ENCODE assay signal across 37 cellular contexts in the genomic region with DNA sequence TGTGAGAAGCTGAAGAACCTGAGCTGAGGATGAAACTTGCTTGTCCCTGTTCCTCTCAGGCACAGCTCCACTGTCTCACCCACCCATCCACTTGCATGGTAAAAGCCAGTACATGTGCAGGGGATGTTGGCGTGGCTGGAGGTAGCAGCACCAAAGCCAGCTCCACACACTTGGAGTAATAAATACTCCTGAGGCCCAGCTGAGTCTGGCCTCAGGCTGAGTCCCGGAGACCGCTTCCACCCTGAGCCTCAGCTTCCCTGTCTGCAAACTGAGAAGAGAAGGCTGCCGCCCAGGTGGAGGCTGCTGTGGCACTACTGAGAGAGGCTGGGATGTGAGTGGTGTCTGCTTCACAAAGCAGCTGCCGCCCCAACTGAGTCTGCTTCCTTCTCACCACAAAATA. TPM values are rescaled to one million over a fixed set of nuclear protein-coding genes. Genes with fewer than 3 reads are reported as not detected.
"Had no signal": no experiment of that assay in that cellular context is flagged by ENCODE, and none has a peak within 500 bp of the region (broad histone marks: within the 10 kb centered on the region; RNA-seq: fewer than 3 reads in every experiment).

No MANE protein-coding gene starts in this region.

- H3K27ac Mint-ChIP-seq: activated B cell treated with CpG ODN at 0.5 μM for 24 hours; activated CD4-positive, alpha-beta memory T cell treated with anti-CD3 and anti-CD28 coated beads for 36 hours; activated CD4-positive, alpha-beta T cell treated with anti-CD3 and anti-CD28 coated beads, Interleukin-2, amount 10 ng/mL, durations not matched to agents 24 days and 14 days; activated naive CD4-positive, alpha-beta T cell treated with anti-CD3 and anti-CD28 coated beads for 36 hours; activated naive CD8-positive, alpha-beta T cell treated with anti-CD3 and anti-CD28 coated beads for 36 hours; activated T-cell treated with anti-CD3 and anti-CD28 coated beads, Interleukin-2, amount 50 U/mL, for 72 hours; activated T-helper 1 cell treated with anti-CD3 and anti-CD28 coated beads, Interleukin-12 subunit alpha, Interleukin-12 subunit beta, Interleukin-2, Interleukin-4 antibody, amounts not matched to agents 30 ng/mL and 10 ng/mL and 1 ng/mL, durations not matched to agents 14 hours and 24 hours and 36 hours; activated T-helper 17 cell treated with anti-CD3 and anti-CD28 coated beads, Interleukin-2, amount 50 U/mL, for 72 hours; T-helper 1 cell treated with Interleukin-12 subunit alpha and Interleukin-12 subunit beta and Interleukin-4 antibody, amounts not matched to agents 30 μg/mL and 1 μg/mL, for 36 hours; T-helper 2 cell treated with Interferon-gamma antibody and Interleukin-4, amounts not matched to agents 5 μg/mL and 100 μg/mL, for 36 hours had no signal

- DNase-seq: activated B cell treated with CpG ODN at 0.5 μM for 24 hours; activated CD4-positive, alpha-beta memory T cell treated with anti-CD3 and anti-CD28 coated beads for 36 hours; activated CD4-positive, alpha-beta T cell treated with anti-CD3 and anti-CD28 coated beads for 4 hours; activated CD4-positive, alpha-beta T cell treated with anti-CD3 and anti-CD28 coated beads, Interleukin-2, amount 10 ng/mL, durations not matched to agents 24 days and 14 days; activated CD4-positive, alpha-beta T cell treated with anti-CD3 and anti-CD28 coated beads, Interleukin-2, amount 50 U/mL, for 1 hour; activated CD4-positive, alpha-beta T cell treated with anti-CD3 and anti-CD28 coated beads, Interleukin-2, amount 50 U/mL, for 4 hours; activated CD4-positive, CD25-positive, alpha-beta regulatory T cell treated with anti-CD3 and anti-CD28 coated beads, Interleukin-2, amount 50 U/mL, for 72 hours; activated CD8-positive, alpha-beta memory T cell treated with anti-CD3 and anti-CD28 coated beads, Interleukin-2, amount 50 U/mL, for 4 hours; activated effector memory CD4-positive, alpha-beta T cell treated with anti-CD3 and anti-CD28 coated beads, Interleukin-2, amount 50 U/mL, for 16 hours; activated gamma-delta T cell treated with Interleukin-2 at 50 U/mL for 16 hours; activated naive CD4-positive, alpha-beta T cell; activated naive CD4-positive, alpha-beta T cell treated with anti-CD3 and anti-CD28 coated beads for 36 hours; activated naive CD4-positive, alpha-beta T cell treated with anti-CD3 and anti-CD28 coated beads, Interleukin-2, amount 50 U/mL, for 16 hours; activated naive CD8-positive, alpha-beta T cell treated with anti-CD3 and anti-CD28 coated beads for 36 hours; activated T-cell treated with anti-CD3 and anti-CD28 coated beads for 4 hours; activated T-cell treated with anti-CD3 and anti-CD28 coated beads, Interleukin-2, amount 50 U/mL, for 1 hour; activated T-cell treated with anti-CD3 and anti-CD28 coated beads, Interleukin-2, amount 50 U/mL, for 4 hours; activated T-cell treated with anti-CD3 and anti-CD28 coated beads, Interleukin-2, amount 50 U/mL, for 72 hours; adrenal gland; amniotic stem cell; anterior cingulate cortex; brain microvascular endothelial cell; central memory CD4-positive, alpha-beta T cell; SW 1271; T-helper 1 cell; T-helper 2 cell; T-helper 9 cell had no signal

- H3K4me3 Mint-ChIP-seq: activated B cell treated with CpG ODN at 0.5 μM for 24 hours; activated CD4-positive, alpha-beta memory T cell treated with anti-CD3 and anti-CD28 coated beads for 36 hours; activated CD4-positive, alpha-beta T cell treated with anti-CD3 and anti-CD28 coated beads, Interleukin-2, amount 10 ng/mL, durations not matched to agents 24 days and 14 days; activated naive CD4-positive, alpha-beta T cell treated with anti-CD3 and anti-CD28 coated beads for 36 hours; activated naive CD8-positive, alpha-beta T cell treated with anti-CD3 and anti-CD28 coated beads for 36 hours; activated T-cell treated with anti-CD3 and anti-CD28 coated beads, Interleukin-2, amount 50 U/mL, for 4 hours; activated T-cell treated with anti-CD3 and anti-CD28 coated beads, Interleukin-2, amount 50 U/mL, for 72 hours; activated T-helper 1 cell treated with anti-CD3 and anti-CD28 coated beads, Interleukin-12 subunit alpha, Interleukin-12 subunit beta, Interleukin-2, Interleukin-4 antibody, amounts not matched to agents 30 ng/mL and 10 ng/mL and 1 ng/mL, durations not matched to agents 14 hours and 24 hours and 36 hours; activated T-helper 17 cell treated with anti-CD3 and anti-CD28 coated beads, Interleukin-2, amount 50 U/mL, for 72 hours; T-helper 1 cell treated with Interleukin-12 subunit alpha and Interleukin-12 subunit beta and Interleukin-4 antibody, amounts not matched to agents 30 μg/mL and 1 μg/mL, for 36 hours; T-helper 2 cell treated with Interferon-gamma antibody and Interleukin-4, amounts not matched to agents 5 μg/mL and 100 μg/mL, for 36 hours had no signal

- H3K4me1 Mint-ChIP-seq: activated B cell treated with CpG ODN at 0.5 μM for 24 hours; activated CD4-positive, alpha-beta T cell treated with anti-CD3 and anti-CD28 coated beads, Interleukin-2, amount 10 ng/mL, durations not matched to agents 24 days and 14 days; activated T-helper 17 cell treated with anti-CD3 and anti-CD28 coated beads, Interleukin-2, amount 50 U/mL, for 72 hours had no signal

- ATAC-seq: activated naive CD4-positive, alpha-beta T cell treated with anti-CD3 and anti-CD28 coated beads, Interleukin-2, amount 50 U/mL, for 72 hours; activated T-cell treated with anti-CD3 and anti-CD28 coated beads, Interleukin-2, amount 50 U/mL, for 72 hours; activated T-helper 17 cell treated with anti-CD3 and anti-CD28 coated beads, Interleukin-2, amount 50 U/mL, for 72 hours had no signal

- H3K9me3 Mint-ChIP-seq: activated B cell treated with CpG ODN at 0.5 μM for 24 hours; activated CD4-positive, alpha-beta memory T cell treated with anti-CD3 and anti-CD28 coated beads for 36 hours; activated CD4-positive, alpha-beta T cell treated with anti-CD3 and anti-CD28 coated beads, Interleukin-2, amount 10 ng/mL, durations not matched to agents 24 days and 14 days; activated naive CD4-positive, alpha-beta T cell treated with anti-CD3 and anti-CD28 coated beads for 36 hours; activated naive CD4-positive, alpha-beta T cell treated with anti-CD3 and anti-CD28 coated beads, Interleukin-2, amount 50 U/mL, for 72 hours; activated naive CD8-positive, alpha-beta T cell treated with anti-CD3 and anti-CD28 coated beads for 36 hours; activated T-cell treated with anti-CD3 and anti-CD28 coated beads, Interleukin-2, amount 50 U/mL, for 4 hours; activated T-cell treated with anti-CD3 and anti-CD28 coated beads, Interleukin-2, amount 50 U/mL, for 72 hours; activated T-helper 1 cell treated with anti-CD3 and anti-CD28 coated beads, Interleukin-12 subunit alpha, Interleukin-12 subunit beta, Interleukin-2, Interleukin-4 antibody, amounts not matched to agents 30 ng/mL and 10 ng/mL and 1 ng/mL, durations not matched to agents 14 hours and 24 hours and 36 hours; activated T-helper 17 cell treated with anti-CD3 and anti-CD28 coated beads, Interleukin-2, amount 50 U/mL, for 72 hours; T-helper 1 cell treated with Interleukin-12 subunit alpha and Interleukin-12 subunit beta and Interleukin-4 antibody, amounts not matched to agents 30 μg/mL and 1 μg/mL, for 36 hours; T-helper 2 cell treated with Interferon-gamma antibody and Interleukin-4, amounts not matched to agents 5 μg/mL and 100 μg/mL, for 36 hours had no signal

- H3K36me3 Mint-ChIP-seq: activated CD4-positive, alpha-beta memory T cell treated with anti-CD3 and anti-CD28 coated beads for 36 hours; activated naive CD4-positive, alpha-beta T cell treated with anti-CD3 and anti-CD28 coated beads, Interleukin-2, amount 50 U/mL, for 72 hours; activated naive CD8-positive, alpha-beta T cell treated with anti-CD3 and anti-CD28 coated beads for 36 hours had no signal

- H3K27me3 Mint-ChIP-seq: activated B cell treated with CpG ODN at 0.5 μM for 24 hours; activated CD4-positive, alpha-beta memory T cell treated with anti-CD3 and anti-CD28 coated beads for 36 hours; activated CD4-positive, alpha-beta T cell treated with anti-CD3 and anti-CD28 coated beads, Interleukin-2, amount 10 ng/mL, durations not matched to agents 24 days and 14 days; activated naive CD8-positive, alpha-beta T cell treated with anti-CD3 and anti-CD28 coated beads for 36 hours; activated T-helper 17 cell treated with anti-CD3 and anti-CD28 coated beads, Interleukin-2, amount 50 U/mL, for 72 hours had no signal

- H3K27ac ChIP-seq: adrenal gland, ascending aorta, brain microvascular endothelial cell, breast epithelium, VCaP had no signal

- H3K27me3 ChIP-seq: adrenal gland, ascending aorta, brain microvascular endothelial cell, breast epithelium had no signal

- H3K4me3 ChIP-seq: adrenal gland, ascending aorta, breast epithelium had no signal

RNA-seq across cellular contexts. Expression of a gene that starts 19.2 kb away (rescaled TPM):
- total RNA-seq: activated B cell treated with CpG ODN at 0.5 μM for 24 hours; activated CD4-positive, alpha-beta memory T cell treated with anti-CD3 and anti-CD28 coated beads for 36 hours; activated CD4-positive, alpha-beta T cell treated with anti-CD3 and anti-CD28 coated beads, Interleukin-2, amount 10 ng/mL, durations not matched to agents 24 days and 14 days; activated CD8-positive, alpha-beta memory T cell treated with anti-CD3 and anti-CD28 coated beads for 36 hours; activated naive CD4-positive, alpha-beta T cell treated with anti-CD3 and anti-CD28 coated beads for 36 hours; activated naive CD4-positive, alpha-beta T cell treated with anti-CD3 and anti-CD28 coated beads, Interleukin-2, amount 50 U/mL, for 72 hours; activated naive CD8-positive, alpha-beta T cell treated with anti-CD3 and anti-CD28 coated beads for 36 hours; activated T-cell treated with anti-CD3 and anti-CD28 coated beads, Interleukin-2, amount 50 U/mL, for 72 hours; activated T-helper 1 cell treated with anti-CD3 and anti-CD28 coated beads, Interleukin-12 subunit alpha, Interleukin-12 subunit beta, Interleukin-2, Interleukin-4 antibody, amounts not matched to agents 30 ng/mL and 10 ng/mL and 1 ng/mL, durations not matched to agents 14 hours and 24 hours and 36 hours; activated T-helper 17 cell treated with anti-CD3 and anti-CD28 coated beads, Interleukin-2, amount 50 U/mL, for 72 hours; cardiac septum had no signal
